3 cellular contexts compared by ENCODE assay signal in the genomic region with DNA sequence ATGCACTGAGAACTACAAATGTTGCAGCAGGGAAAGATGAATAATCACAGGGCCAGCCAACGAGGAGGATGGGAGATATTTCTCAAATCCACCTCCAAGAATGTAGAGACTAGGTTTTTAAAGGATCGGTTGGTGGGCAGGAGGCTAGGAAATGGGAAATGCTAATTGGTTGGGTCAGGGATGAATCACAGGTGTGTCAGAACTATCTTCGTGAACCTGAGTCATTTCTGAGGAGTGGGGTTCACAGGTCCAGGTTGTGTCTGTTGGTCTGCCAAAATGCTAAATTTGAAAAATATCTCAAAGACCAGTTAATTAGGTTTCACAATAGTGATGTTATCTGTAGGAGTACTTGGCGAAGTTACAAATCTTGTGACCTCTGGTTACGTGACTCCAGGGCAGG.
TF ChIP-seq lines count a peak whose summit lies in the region.

No MANE protein-coding gene starts in this region.

TF ChIP-seq in IMR-90, 13 proteins besides CTCF, POLR2A, EP300 and RAD21:
- TF ChIP-seq CHD1 (IDR thresholded peaks at IDR 0.05; ENCODE audit: low read depth, low read length) (no peak), RCOR1 (IDR thresholded peaks at IDR 0.05; ENCODE audit: insufficient replicate concordance, low read length) (no peak), CEBPB (IDR thresholded peaks at IDR 0.05; ENCODE audit: low read depth, low read length) (no peak), FOS (IDR thresholded peaks at IDR 0.05; ENCODE audit: low read depth, low read length) (no peak), MXI1 (IDR thresholded peaks at IDR 0.05; ENCODE audit: borderline replicate concordance, low read depth, low read length) (no peak), SMC3 (IDR thresholded peaks at IDR 0.05; ENCODE audit: low read depth, low read length) (no peak), BHLHE40 (IDR thresholded peaks at IDR 0.05; ENCODE audit: low read depth, low read length) (no peak), MAFK (IDR thresholded peaks at IDR 0.05; ENCODE audit: low read depth, low read length) (no peak), RFX5 (IDR thresholded peaks at IDR 0.05; ENCODE audit: low read depth, low read length) (no peak)
- TF ChIP-seq, protein P1, sequence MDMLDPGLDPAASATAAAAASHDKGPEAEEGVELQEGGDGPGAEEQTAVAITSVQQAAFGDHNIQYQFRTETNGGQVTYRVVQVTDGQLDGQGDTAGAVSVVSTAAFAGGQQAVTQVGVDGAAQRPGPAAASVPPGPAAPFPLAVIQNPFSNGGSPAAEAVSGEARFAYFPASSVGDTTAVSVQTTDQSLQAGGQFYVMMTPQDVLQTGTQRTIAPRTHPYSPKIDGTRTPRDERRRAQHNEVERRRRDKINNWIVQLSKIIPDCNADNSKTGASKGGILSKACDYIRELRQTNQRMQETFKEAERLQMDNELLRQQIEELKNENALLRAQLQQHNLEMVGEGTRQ (IDR thresholded peaks at IDR 0.05; ENCODE audit: low read depth, low read length) = no peak
- TF ChIP-seq, protein P2, sequence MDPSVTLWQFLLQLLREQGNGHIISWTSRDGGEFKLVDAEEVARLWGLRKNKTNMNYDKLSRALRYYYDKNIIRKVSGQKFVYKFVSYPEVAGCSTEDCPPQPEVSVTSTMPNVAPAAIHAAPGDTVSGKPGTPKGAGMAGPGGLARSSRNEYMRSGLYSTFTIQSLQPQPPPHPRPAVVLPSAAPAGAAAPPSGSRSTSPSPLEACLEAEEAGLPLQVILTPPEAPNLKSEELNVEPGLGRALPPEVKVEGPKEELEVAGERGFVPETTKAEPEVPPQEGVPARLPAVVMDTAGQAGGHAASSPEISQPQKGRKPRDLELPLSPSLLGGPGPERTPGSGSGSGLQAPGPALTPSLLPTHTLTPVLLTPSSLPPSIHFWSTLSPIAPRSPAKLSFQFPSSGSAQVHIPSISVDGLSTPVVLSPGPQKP (IDR thresholded peaks at IDR 0.05; ENCODE audit: borderline replicate concordance, low read depth, low read length) = no peak

TF ChIP-seq in WTC11, 78 proteins besides CTCF, POLR2A, EP300 and RAD21:
- TF ChIP-seq, protein P3, sequence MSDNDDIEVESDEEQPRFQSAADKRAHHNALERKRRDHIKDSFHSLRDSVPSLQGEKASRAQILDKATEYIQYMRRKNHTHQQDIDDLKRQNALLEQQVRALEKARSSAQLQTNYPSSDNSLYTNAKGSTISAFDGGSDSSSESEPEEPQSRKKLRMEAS (CRISPR knock-in tag; IDR thresholded peaks at IDR 0.05) = no peak
- TF ChIP-seq ZNF423 (CRISPR knock-in tag; IDR thresholded peaks at IDR 0.05) (no peak), NR2C2 (CRISPR knock-in tag; IDR thresholded peaks at IDR 0.05) (no peak), SMAD3 (CRISPR knock-in tag; IDR thresholded peaks at IDR 0.05; ENCODE audit: borderline replicate concordance) (no peak), SOX15 (CRISPR knock-in tag; IDR thresholded peaks at IDR 0.05) (no peak), ESRRA (CRISPR knock-in tag; IDR thresholded peaks at IDR 0.05; ENCODE audit: borderline replicate concordance) (no peak), GRHL2 (CRISPR knock-in tag; IDR thresholded peaks at IDR 0.05; ENCODE audit: insufficient replicate concordance, severe bottlenecking) (no peak), ZNF219 (CRISPR knock-in tag; IDR thresholded peaks at IDR 0.05; ENCODE audit: borderline replicate concordance) (no peak)
- TF ChIP-seq, protein P4, sequence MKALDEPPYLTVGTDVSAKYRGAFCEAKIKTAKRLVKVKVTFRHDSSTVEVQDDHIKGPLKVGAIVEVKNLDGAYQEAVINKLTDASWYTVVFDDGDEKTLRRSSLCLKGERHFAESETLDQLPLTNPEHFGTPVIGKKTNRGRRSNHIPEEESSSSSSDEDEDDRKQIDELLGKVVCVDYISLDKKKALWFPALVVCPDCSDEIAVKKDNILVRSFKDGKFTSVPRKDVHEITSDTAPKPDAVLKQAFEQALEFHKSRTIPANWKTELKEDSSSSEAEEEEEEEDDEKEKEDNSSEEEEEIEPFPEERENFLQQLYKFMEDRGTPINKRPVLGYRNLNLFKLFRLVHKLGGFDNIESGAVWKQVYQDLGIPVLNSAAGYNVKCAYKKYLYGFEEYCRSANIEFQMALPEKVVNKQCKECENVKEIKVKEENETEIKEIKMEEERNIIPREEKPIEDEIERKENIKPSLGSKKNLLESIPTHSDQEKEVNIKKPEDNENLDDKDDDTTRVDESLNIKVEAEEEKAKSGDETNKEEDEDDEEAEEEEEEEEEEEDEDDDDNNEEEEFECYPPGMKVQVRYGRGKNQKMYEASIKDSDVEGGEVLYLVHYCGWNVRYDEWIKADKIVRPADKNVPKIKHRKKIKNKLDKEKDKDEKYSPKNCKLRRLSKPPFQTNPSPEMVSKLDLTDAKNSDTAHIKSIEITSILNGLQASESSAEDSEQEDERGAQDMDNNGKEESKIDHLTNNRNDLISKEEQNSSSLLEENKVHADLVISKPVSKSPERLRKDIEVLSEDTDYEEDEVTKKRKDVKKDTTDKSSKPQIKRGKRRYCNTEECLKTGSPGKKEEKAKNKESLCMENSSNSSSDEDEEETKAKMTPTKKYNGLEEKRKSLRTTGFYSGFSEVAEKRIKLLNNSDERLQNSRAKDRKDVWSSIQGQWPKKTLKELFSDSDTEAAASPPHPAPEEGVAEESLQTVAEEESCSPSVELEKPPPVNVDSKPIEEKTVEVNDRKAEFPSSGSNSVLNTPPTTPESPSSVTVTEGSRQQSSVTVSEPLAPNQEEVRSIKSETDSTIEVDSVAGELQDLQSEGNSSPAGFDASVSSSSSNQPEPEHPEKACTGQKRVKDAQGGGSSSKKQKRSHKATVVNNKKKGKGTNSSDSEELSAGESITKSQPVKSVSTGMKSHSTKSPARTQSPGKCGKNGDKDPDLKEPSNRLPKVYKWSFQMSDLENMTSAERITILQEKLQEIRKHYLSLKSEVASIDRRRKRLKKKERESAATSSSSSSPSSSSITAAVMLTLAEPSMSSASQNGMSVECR (CRISPR knock-in tag; IDR thresholded peaks at IDR 0.05; ENCODE audit: borderline replicate concordance) = no peak

TF ChIP-seq in HEK293T, 16 proteins besides CTCF, POLR2A, EP300 and RAD21 (continued from another document):
- TF ChIP-seq CTBP1 (IDR thresholded peaks at IDR 0.05; ENCODE audit: borderline replicate concordance) = no peak
- TF ChIP-seq ELF4 (IDR thresholded peaks at IDR 0.05) = no peak
- TF ChIP-seq FOXK2 (IDR thresholded peaks at IDR 0.05) = no peak
- TF ChIP-seq SP1 (IDR thresholded peaks at IDR 0.05) = no peak
- TF ChIP-seq FOXA1 (IDR thresholded peaks at IDR 0.05) = no peak
TF ChIP-seq in HEK293T: peak in this region for 0.
